ENCODE assay signal across 9 cellular contexts in genomic region chr3:10783360-10784346, GRCh38. TPM values are rescaled to one million over a fixed set of nuclear protein-coding genes. Genes with fewer than 3 reads are reported as not detected.
A peak's percentile ranks its signal among the peaks of the same experiment; 100 is the strongest.
DNase-seq lines count a peak whose midpoint lies in the region; ATAC-seq, FAIRE-seq and TF ChIP-seq lines count a peak whose summit lies in the region.
"Had no signal": no experiment of that assay in that cellular context is flagged by ENCODE, and none has a peak within 500 bp of the region (broad histone marks: within the 10 kb centered on the region; RNA-seq: fewer than 3 reads in every experiment).

No MANE protein-coding gene starts in this region.

- intact Hi-C loops in esophagus muscularis mucosa (cut with DNase I): no loop called here

- TF ChIP-seq POLR2A in H54 (IDR thresholded peaks at IDR 0.05; ENCODE audit: low read depth, low read length) (no peak), esophagus muscularis mucosa (IDR thresholded peaks at IDR 0.05; ENCODE audit: low read depth) (no peak)

- no peaks in the 10 kb centered on the region for H3K79me2 ChIP-seq in osteoblast (ENCODE audit: insufficient read depth, low read length)

- H3K4me2 ChIP-seq in osteoblast (ENCODE audit: insufficient read depth, low read length): no peak overlapping the region

- H3K27me3 ChIP-seq in SJCRH30 (no peaks in the 10 kb centered on the region), esophagus muscularis mucosa (peaks cover 0 to 32% (median 4%) of the 10 kb centered on the region in 4 donors), osteoblast (ENCODE audit: insufficient read depth, low read length) (no peaks in the 10 kb centered on the region)

- H3K4me1 ChIP-seq in SJCRH30: no peaks in the 10 kb centered on the region
- H3K4me1 ChIP-seq in esophagus muscularis mucosa: no peaks in the 10 kb centered on the region
- H3K4me1 ChIP-seq in osteoblast (ENCODE audit: insufficient read depth, low read length): no peaks in the 10 kb centered on the region

- H3K27ac ChIP-seq in SJCRH30 (no peak overlapping the region), esophagus muscularis mucosa (replicated peaks in 1 of 4) (no peak overlapping the region), osteoblast (ENCODE audit: low read depth, low read length) (no peak overlapping the region)
- H3K27ac ChIP-seq: skin epidermis had no signal

- H2AFZ ChIP-seq in osteoblast (ENCODE audit: low read length): no peak overlapping the region

- H3K36me3 ChIP-seq in SJCRH30 (no peaks in the 10 kb centered on the region), esophagus muscularis mucosa (no peaks in the 10 kb centered on the region), osteoblast (ENCODE audit: insufficient read depth, low read length) (no peaks in the 10 kb centered on the region)

- no peak for ATAC-seq in HG03432 (IDR thresholded peaks at IDR 0.05; ENCODE audit: unreplicated experiment)
- ATAC-seq in GM21529 (IDR thresholded peaks at IDR 0.05; ENCODE audit: unreplicated experiment): no peak

- no peak overlapping the region for H3K4me3 ChIP-seq in SJCRH30
- no peak overlapping the region for H3K4me3 ChIP-seq in esophagus muscularis mucosa
- no peak overlapping the region for H3K4me3 ChIP-seq in osteoblast (ENCODE audit: insufficient read depth, low read length)
- H3K4me3 ChIP-seq: skin epidermis had no signal

- 26% methylated on average over 5 of the region's 5 CpGs for WGBS in esophagus muscularis mucosa

- TF ChIP-seq CTCF in esophagus muscularis mucosa (IDR thresholded peaks at IDR 0.05): peak; percentile 38 to 72 (median 47)
- TF ChIP-seq CTCF in osteoblast (IDR thresholded peaks at IDR 0.05; ENCODE audit: extremely low read depth, low read depth, low read length): peak; percentile 78

- TF ChIP-seq EP300 in esophagus muscularis mucosa (IDR thresholded peaks at IDR 0.05): no peak

- FAIRE-seq in H54 (lab: Jason Lieb, UNC): no peak

- H4K20me1 ChIP-seq in osteoblast (ENCODE audit: insufficient read depth, low read length): no peaks in the 10 kb centered on the region

- DNase-seq in NCI-H1105 treated with DMSO at 0.1 percent for 48 hours (lab: John Stamatoyannopoulos, UW) (peak; percentile 6), NCI-H1105 (lab: John Stamatoyannopoulos, UW) (no peak), H54 (ENCODE audit: insufficient read length, low spot score) (peak; percentile 38), SJCRH30 (peak; percentile 11 to 59), esophagus muscularis mucosa (ENCODE audit: extremely low spot score) (no peak), osteoblast (ENCODE audit: insufficient read length, low spot score, missing footprints) (no peak)

- H3K9me3 ChIP-seq in SJCRH30 (replicated peaks): no peaks in the 10 kb centered on the region
- H3K9me3 ChIP-seq in esophagus muscularis mucosa: no peaks in the 10 kb centered on the region
- H3K9me3 ChIP-seq in osteoblast (ENCODE audit: low read depth, low read length): no peaks in the 10 kb centered on the region

RNA-seq across cellular contexts. Expression of gene SLC6A11, which starts 32.4 kb away (rescaled TPM):
- total RNA-seq in SJCRH30 (2014; rRNA removed; shearing (Covaris generic)): 0.03 TPM in 1 of 2 replicates, not detected in the other
- total RNA-seq in esophagus muscularis mucosa (not detected), osteoblast (not detected in 2 replicates)

Comparison
In these comparisons a context has a peak if more than half of its experiments do, and no peak if none do; other contexts are left out.
1. DNase-seq: peak in NCI-H1105 treated with DMSO at 0.1 percent for 48 hours (single experiment), H54 (single experiment) and SJCRH30 (2 of 2); none in NCI-H1105 (single experiment), esophagus muscularis mucosa (single experiment) and osteoblast (single experiment).